ENCODE assay signal across 13 cellular contexts in genomic region chr15:67199881-67200763, GRCh38. TPM values are rescaled to one million over a fixed set of nuclear protein-coding genes. Genes with fewer than 3 reads are reported as not detected.
DNase-seq lines count a peak whose midpoint lies in the region; ATAC-seq and TF ChIP-seq lines count a peak whose summit lies in the region.
"Had no signal": no experiment of that assay in that cellular context is flagged by ENCODE, and none has a peak within 500 bp of the region (broad histone marks: within the 10 kb centered on the region; RNA-seq: fewer than 3 reads in every experiment).

No MANE protein-coding gene starts in this region.

- H3K27me3 ChIP-seq in BLaER1 treated with 17β-estradiol and CSF1 and Interleukin-3, amounts not matched to agents 10 nM and 100 nM, result no peaks in the 10 kb centered on the region
- no peaks in the 10 kb centered on the region for H3K27me3 ChIP-seq in brain microvascular endothelial cell (replicated peaks)

- no peaks in the 10 kb centered on the region for H3K9me3 ChIP-seq in BLaER1 treated with 17β-estradiol and CSF1 and Interleukin-3, amounts not matched to agents 10 nM and 100 nM (replicated peaks in 1 of 11)

- H3K27ac ChIP-seq in BLaER1 treated with 17β-estradiol and CSF1 and Interleukin-3, amounts not matched to agents 10 nM and 100 nM, result peak overlapping the region in 6 of 11 experiments; percentile 13 to 39 (median 32); a peak in 6 of 22 replicates
- peak overlapping the region; percentile 23 for H3K27ac ChIP-seq in brain microvascular endothelial cell

- H3K9me3 Mint-ChIP-seq in osteocyte (ENCODE audit: unreplicated experiment), result no peaks in the 10 kb centered on the region
- H3K9me3 Mint-ChIP-seq: stimulated activated naive B cell treated with anti-CD40 and anti-IgM and Interleukin-4, amounts not matched to agents 10 μg/mL and 1 μg/mL and 100 μg/mL, for 72 hours had no signal

- ATAC-seq in HG03457 (IDR thresholded peaks at IDR 0.05; ENCODE audit: unreplicated experiment), result no peak
- no peak for ATAC-seq in activated CD4-positive, CD25-positive, alpha-beta regulatory T cell treated with anti-CD3 and anti-CD28 coated beads, Interleukin-2, amount 50 U/mL, for 24 hours
- ATAC-seq: stimulated activated naive B cell treated with anti-CD40 and anti-IgM and Interleukin-4, amounts not matched to agents 10 μg/mL and 1 μg/mL and 100 μg/mL, for 72 hours had no signal

- no peaks in the 10 kb centered on the region for H3K27me3 Mint-ChIP-seq in osteocyte (ENCODE audit: unreplicated experiment)
- H3K27me3 Mint-ChIP-seq: stimulated activated naive B cell treated with anti-CD40 and anti-IgM and Interleukin-4, amounts not matched to agents 10 μg/mL and 1 μg/mL and 100 μg/mL, for 72 hours had no signal

- H3K4me1 Mint-ChIP-seq in osteocyte (ENCODE audit: unreplicated experiment), result peaks cover 28% of the 10 kb centered on the region

- peaks cover 11 to 44% (median 30%) of the 10 kb centered on the region in 11 experiments for H3K36me3 ChIP-seq in BLaER1 treated with 17β-estradiol and CSF1 and Interleukin-3, amounts not matched to agents 10 nM and 100 nM
- peaks cover 6% of the 10 kb centered on the region for H3K36me3 ChIP-seq in brain microvascular endothelial cell (replicated peaks)

- peak overlapping the region in 8 of 11 experiments; percentile 21 to 82 (median 64); a peak in 17 of 22 replicates for H3K4me2 ChIP-seq in BLaER1 treated with 17β-estradiol and CSF1 and Interleukin-3, amounts not matched to agents 10 nM and 100 nM

- no peak overlapping the region for H3K9ac ChIP-seq in BLaER1 treated with 17β-estradiol and CSF1 and Interleukin-3, amounts not matched to agents 10 nM and 100 nM

- peak overlapping the region; percentile 40 for H3K27ac Mint-ChIP-seq in osteocyte (ENCODE audit: unreplicated experiment)
- H3K27ac Mint-ChIP-seq: stimulated activated naive B cell treated with anti-CD40 and anti-IgM and Interleukin-4, amounts not matched to agents 10 μg/mL and 1 μg/mL and 100 μg/mL, for 72 hours had no signal

- no peak overlapping the region for H3K4me3 Mint-ChIP-seq in osteocyte (ENCODE audit: unreplicated experiment)
- H3K4me3 Mint-ChIP-seq: stimulated activated naive B cell treated with anti-CD40 and anti-IgM and Interleukin-4, amounts not matched to agents 10 μg/mL and 1 μg/mL and 100 μg/mL, for 72 hours had no signal

- TF ChIP-seq CTCF in brain microvascular endothelial cell (IDR thresholded peaks at IDR 0.05; ENCODE audit: low read depth, low read length, missing control alignments) (no peak), osteocyte (IDR thresholded peaks at IDR 0.05) (no peak)

- H3K36me3 Mint-ChIP-seq in osteocyte (ENCODE audit: unreplicated experiment), result peaks cover 46% of the 10 kb centered on the region

- DNase-seq in MV-4-11 (lab: John Stamatoyannopoulos, UW), result peak; percentile 78
- no peak for DNase-seq in brain microvascular endothelial cell
- no peak for DNase-seq in osteocyte (ENCODE audit: extremely low spot score, unreplicated experiment)
- DNase-seq in KBM-7, result no peak
- DNase-seq in NK-92 treated with Interleukin-12 subunit alpha and Interleukin-12 subunit beta, amount 100 ng/mL, for 24 hours (lab: John Stamatoyannopoulos, UW), result no peak
- DNase-seq: GDM1; hippocampal formation; mammary epithelial cell; NCI-H526 treated with DMSO at 0.1 percent for 48 hours; stimulated activated naive B cell treated with anti-CD40 and anti-IgM and Interleukin-4, amounts not matched to agents 10 μg/mL and 1 μg/mL and 100 μg/mL, for 72 hours had no signal

- H4K20me1 ChIP-seq in BLaER1 treated with 17β-estradiol and CSF1 and Interleukin-3, amounts not matched to agents 10 nM and 100 nM, result peaks cover 0 to 33% (median 0%) of the 10 kb centered on the region in 11 experiments; a peak in 3 of 22 replicates

- no peak overlapping the region for H3K4me3 ChIP-seq in BLaER1 treated with 17β-estradiol and CSF1 and Interleukin-3, amounts not matched to agents 10 nM and 100 nM
- no peak overlapping the region for H3K4me3 ChIP-seq in brain microvascular endothelial cell (ENCODE audit: low read depth, low read length)

- peaks cover 0 to 46% (median 28%) of the 10 kb centered on the region in 10 experiments; a peak in 16 of 20 replicates for H3K4me1 ChIP-seq in BLaER1 treated with 17β-estradiol and CSF1 and Interleukin-3, amounts not matched to agents 10 nM and 100 nM

- in situ Hi-C loops in brain microvascular endothelial cell (cut with HindIII; ENCODE audit: low pct_ligation_motif_present, low sequenced_read_pairs), result no loop called here
- in situ Hi-C loops in KBM-7 (cut with MboI; ENCODE audit: low pct_unique_long_range_greater_than_20kb, low sequenced_read_pairs), result no loop called here

RNA-seq across cellular contexts. Expression of gene AAGAB, which starts 54.3 kb away (rescaled TPM):
- 32.8 TPM in 2 replicates for total RNA-seq in osteocyte

RNA-seq across cellular contexts. Expression of gene IQCH, which starts 54.5 kb away (rescaled TPM):
- 1.2 and 2.0 TPM in 2 replicates for total RNA-seq in osteocyte
